ENCODE assay signal across 8 cellular contexts in the genomic region with DNA sequence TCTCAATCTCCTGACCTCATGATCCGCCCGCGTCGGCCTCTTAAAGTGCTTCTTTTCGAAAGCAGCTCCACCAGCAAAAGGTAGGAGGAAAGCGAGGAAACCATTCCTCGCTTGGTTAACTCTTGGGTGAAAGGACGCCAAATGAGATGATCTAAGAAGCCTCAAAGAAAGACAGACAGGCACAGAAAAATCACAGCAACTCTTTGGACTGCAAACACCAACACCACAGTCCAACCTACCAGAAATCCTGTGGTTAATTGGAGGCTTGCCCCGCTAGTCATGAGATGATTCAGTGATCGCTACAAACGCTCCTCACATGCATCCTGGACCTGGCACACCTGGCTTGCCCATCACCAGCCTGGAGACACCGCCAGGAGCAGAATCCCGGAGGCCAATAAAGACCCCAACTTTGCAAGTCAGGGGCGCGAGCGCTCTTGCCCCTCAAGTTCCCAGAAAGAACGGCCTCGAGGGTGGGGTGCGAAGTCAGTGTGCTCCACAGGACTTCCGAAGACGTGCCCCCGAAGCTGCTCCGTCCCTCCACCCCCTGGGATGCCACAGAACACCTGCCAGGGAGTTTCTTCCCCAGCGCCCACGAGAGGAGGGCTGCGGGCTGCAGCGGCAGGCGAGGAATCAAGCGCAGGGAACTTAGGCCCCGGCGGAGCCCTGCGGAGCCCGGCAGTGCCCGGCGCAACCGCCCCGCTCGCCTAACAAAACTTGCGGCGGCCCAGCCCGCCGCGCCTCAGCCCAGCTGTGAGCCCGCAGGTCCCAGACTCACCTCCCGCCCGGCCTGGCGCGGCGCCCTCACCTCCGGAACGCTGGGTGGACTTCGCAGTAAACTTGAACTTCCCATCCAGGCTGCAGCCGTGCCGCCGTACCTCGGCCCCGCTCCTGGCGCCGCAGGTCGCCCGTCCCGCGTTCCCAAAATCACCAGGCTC. TPM values are rescaled to one million over a fixed set of nuclear protein-coding genes. Genes with fewer than 3 reads are reported as not detected.
DNase-seq lines count a peak whose midpoint lies in the region; ATAC-seq and TF ChIP-seq lines count a peak whose summit lies in the region.
"Not testable (repeated sequence)": the region's sequence is repeated elsewhere in the genome, so short reads cannot be mapped to it uniquely, and the experiment has no call there.

No MANE protein-coding gene starts in this region.

- peaks cover 14% of the 10 kb centered on the region for H3K4me1 Mint-ChIP-seq in activated CD4-positive, alpha-beta memory T cell treated with anti-CD3 and anti-CD28 coated beads, Interleukin-2, amount 10 ng/mL, durations not matched to agents 7 days and 5 days

- not testable (repeated sequence) for TF ChIP-seq CTCF in C4-2B (conservative IDR thresholded peaks at IDR 0.05)

- H3K36me3 Mint-ChIP-seq in activated CD4-positive, alpha-beta memory T cell treated with anti-CD3 and anti-CD28 coated beads, Interleukin-2, amount 10 ng/mL, durations not matched to agents 7 days and 5 days (ENCODE audit: low read depth) = not testable (repeated sequence)

- peak overlapping the region; percentile 79 for H3K27ac ChIP-seq in C4-2B

- peak overlapping the region; percentile 96 for H3K4me3 Mint-ChIP-seq in activated CD4-positive, alpha-beta memory T cell treated with anti-CD3 and anti-CD28 coated beads, Interleukin-2, amount 10 ng/mL, durations not matched to agents 7 days and 5 days

- H3K4me3 ChIP-seq in skeletal muscle cell (ENCODE audit: low read depth, low read length) = peak overlapping the region; percentile 58

- peak; percentile 26 for ATAC-seq in GM19372 (IDR thresholded peaks at IDR 0.05; ENCODE audit: low read depth, unreplicated experiment)
- peak; percentile 30 for ATAC-seq in HG03064 (IDR thresholded peaks at IDR 0.05; ENCODE audit: low read depth, unreplicated experiment)

- not testable (repeated sequence) for H3K27me3 Mint-ChIP-seq in activated CD4-positive, alpha-beta memory T cell treated with anti-CD3 and anti-CD28 coated beads, Interleukin-2, amount 10 ng/mL, durations not matched to agents 7 days and 5 days

- DNase-seq in NCI-H2227 (lab: John Stamatoyannopoulos, UW; ENCODE audit: unreplicated experiment) = peak; percentile 2
- DNase-seq in activated CD4-positive, alpha-beta memory T cell treated with anti-CD3 and anti-CD28 coated beads, Interleukin-2, amount 10 ng/mL, durations not matched to agents 7 days and 5 days; skeletal muscle cell (ENCODE audit: low read depth): not testable (repeated sequence)
- DNase-seq in ecto neural progenitor cell (ENCODE audit: low spot score) = peak; percentile 59
- DNase-seq in kidney tubule cell (ENCODE audit: low spot score) = peak; percentile 82

- POLR2A ChIA-PET in activated CD4-positive, alpha-beta memory T cell treated with anti-CD3 and anti-CD28 coated beads, Interleukin-2, amount 10 ng/mL, durations not matched to agents 7 days and 5 days (lab: Charles Lee) = interaction anchor here (0.6 kb wide), 1 partner anchor 606 kb away, joined by 3 read pairs; no protein-coding TSS in a partner anchor

- not testable (repeated sequence) for H3K9me3 Mint-ChIP-seq in activated CD4-positive, alpha-beta memory T cell treated with anti-CD3 and anti-CD28 coated beads, Interleukin-2, amount 10 ng/mL, durations not matched to agents 7 days and 5 days

- CTCF ChIA-PET in activated CD4-positive, alpha-beta memory T cell treated with anti-CD3 and anti-CD28 coated beads, Interleukin-2, amount 10 ng/mL, durations not matched to agents 7 days and 5 days (lab: Charles Lee) = not testable (repeated sequence)

- peak overlapping the region; percentile 21 for H3K27ac Mint-ChIP-seq in activated CD4-positive, alpha-beta memory T cell treated with anti-CD3 and anti-CD28 coated beads, Interleukin-2, amount 10 ng/mL, durations not matched to agents 7 days and 5 days

RNA-seq across cellular contexts. Expression of gene NBPF11, which starts 0.9 kb away (rescaled TPM):
- 1 to 10 TPM; 9.7 to 9.8 TPM for total RNA-seq in activated CD4-positive, alpha-beta memory T cell treated with anti-CD3 and anti-CD28 coated beads, Interleukin-2, amount 10 ng/mL, durations not matched to agents 7 days and 5 days
